10 cellular contexts compared by ENCODE assay signal in genomic region chr2:127389778-127390435, GRCh38. TPM values are rescaled to one million over a fixed set of nuclear protein-coding genes. Genes with fewer than 3 reads are reported as not detected.
A peak's percentile ranks its signal among the peaks of the same experiment; 100 is the strongest.
DNase-seq lines count a peak whose midpoint lies in the region; ATAC-seq and TF ChIP-seq lines count a peak whose summit lies in the region.
"Had no signal": no experiment of that assay in that cellular context is flagged by ENCODE, and none has a peak within 500 bp of the region (broad histone marks: within the 10 kb centered on the region; RNA-seq: fewer than 3 reads in every experiment).

No MANE protein-coding gene starts in this region.

- peaks cover 2% of the 10 kb centered on the region for H3K36me3 Mint-ChIP-seq in activated CD4-positive, alpha-beta memory T cell treated with anti-CD3 and anti-CD28 coated beads, Interleukin-2, amount 10 ng/mL, durations not matched to agents 7 days and 5 days (ENCODE audit: low read depth)
- peaks cover 2% of the 10 kb centered on the region for H3K36me3 Mint-ChIP-seq in neural progenitor cell

- peak; percentile 22 for ATAC-seq in GM21447 (IDR thresholded peaks at IDR 0.05; ENCODE audit: unreplicated experiment)
- no peak for ATAC-seq in HG03108 (IDR thresholded peaks at IDR 0.05; ENCODE audit: unreplicated experiment)
- no peak for ATAC-seq in HG03159 (IDR thresholded peaks at IDR 0.05; ENCODE audit: unreplicated experiment)

- CTCF ChIA-PET in activated CD4-positive, alpha-beta memory T cell treated with anti-CD3 and anti-CD28 coated beads, Interleukin-2, amount 10 ng/mL, durations not matched to agents 7 days and 5 days (lab: Charles Lee): interaction anchor here (1.5 kb wide), 1 partner anchor 137 kb away, joined by 5 read pairs; the partner anchor contains the start of gene IWS1

- H3K9me3 ChIP-seq in Loucy (ENCODE audit: insufficient read depth, low read depth, low read length) (no peaks in the 10 kb centered on the region), neural progenitor cell (ENCODE audit: low read depth) (no peaks in the 10 kb centered on the region)
- H3K9me3 ChIP-seq: SK-N-SH had no signal

- POLR2A ChIA-PET in activated CD4-positive, alpha-beta memory T cell treated with anti-CD3 and anti-CD28 coated beads, Interleukin-2, amount 10 ng/mL, durations not matched to agents 7 days and 5 days (lab: Charles Lee): interaction anchor here (2.1 to 3.9 kb wide), 4 partner anchors 13 to 137 kb away, joined by 7 to 27 read pairs (median 11); partner anchors contain the start of gene IWS1

- H3K4me1 ChIP-seq in Loucy (ENCODE audit: insufficient read depth, low read length, poor library complexity, severe bottlenecking) (peaks cover 43% of the 10 kb centered on the region), neural progenitor cell (peaks cover 12% of the 10 kb centered on the region)

- no peak overlapping the region for H3K4me3 Mint-ChIP-seq in activated CD4-positive, alpha-beta memory T cell treated with anti-CD3 and anti-CD28 coated beads, Interleukin-2, amount 10 ng/mL, durations not matched to agents 7 days and 5 days
- H3K4me3 Mint-ChIP-seq in neural progenitor cell: no peak overlapping the region

- no peak for DNase-seq in activated CD4-positive, alpha-beta memory T cell treated with anti-CD3 and anti-CD28 coated beads, Interleukin-2, amount 10 ng/mL, durations not matched to agents 7 days and 5 days
- DNase-seq in neural progenitor cell (ENCODE audit: low spot score): no peak
- no peak for DNase-seq in NCI-H748 (lab: John Stamatoyannopoulos, UW; ENCODE audit: unreplicated experiment)
- DNase-seq: NCI-H1694, SK-N-SH had no signal

- H2AFZ ChIP-seq in Loucy (ENCODE audit: low read length) (no peak overlapping the region), neural progenitor cell (replicated peaks) (no peak overlapping the region)

- H3K27me3 Mint-ChIP-seq in activated CD4-positive, alpha-beta memory T cell treated with anti-CD3 and anti-CD28 coated beads, Interleukin-2, amount 10 ng/mL, durations not matched to agents 7 days and 5 days: no peaks in the 10 kb centered on the region
- H3K27me3 Mint-ChIP-seq in neural progenitor cell (ENCODE audit: insufficient read depth, low read depth): no peaks in the 10 kb centered on the region

- H3F3A ChIP-seq in Loucy (ENCODE audit: low read depth) (peaks cover 3% of the 10 kb centered on the region; the same call in 1 of the 2 replicates), neural progenitor cell (ENCODE audit: low read depth) (peaks cover 19% of the 10 kb centered on the region)

- TF ChIP-seq CTCF in Loucy (conservative IDR thresholded peaks at IDR 0.05; ENCODE audit: low read length) (no peak), neural progenitor cell (IDR thresholded peaks at IDR 0.05) (no peak)

- H3K27me3 ChIP-seq in Loucy (ENCODE audit: insufficient read depth, low read length, poor library complexity, severe bottlenecking) (peaks cover 3% of the 10 kb centered on the region), neural progenitor cell (peaks cover 10% of the 10 kb centered on the region)

- H3K9me2 ChIP-seq in Loucy (replicated peaks; ENCODE audit: low read depth, low read length): no peaks in the 10 kb centered on the region
- H3K9me2 ChIP-seq: SK-N-SH had no signal

- H3K4me3 ChIP-seq in Loucy (ENCODE audit: low read length, poor library complexity, severe bottlenecking): no peak overlapping the region
- no peak overlapping the region for H3K4me3 ChIP-seq in neural progenitor cell

- H3K4me2 ChIP-seq in Loucy (ENCODE audit: low read depth, low read length, poor library complexity, severe bottlenecking) (peak overlapping the region; percentile 99), neural progenitor cell (no peak overlapping the region)

- no peak overlapping the region for H3K27ac ChIP-seq in neural progenitor cell
- H3K27ac ChIP-seq: parathyroid adenoma had no signal

- H3K9me3 Mint-ChIP-seq in activated CD4-positive, alpha-beta memory T cell treated with anti-CD3 and anti-CD28 coated beads, Interleukin-2, amount 10 ng/mL, durations not matched to agents 7 days and 5 days: no peaks in the 10 kb centered on the region
- H3K9me3 Mint-ChIP-seq in neural progenitor cell: peaks cover 6% of the 10 kb centered on the region

- H3K9ac ChIP-seq in Loucy (ENCODE audit: low read depth, low read length, poor library complexity, severe bottlenecking) (no peak overlapping the region), neural progenitor cell (no peak overlapping the region)
- H3K9ac ChIP-seq: parathyroid adenoma, SK-N-SH had no signal

- peaks cover 49% of the 10 kb centered on the region for H3K4me1 Mint-ChIP-seq in activated CD4-positive, alpha-beta memory T cell treated with anti-CD3 and anti-CD28 coated beads, Interleukin-2, amount 10 ng/mL, durations not matched to agents 7 days and 5 days
- H3K4me1 Mint-ChIP-seq in neural progenitor cell: peaks cover 24% of the 10 kb centered on the region

- H3K79me2 ChIP-seq in Loucy (ENCODE audit: insufficient read depth, low read length) (peaks cover 22% of the 10 kb centered on the region), neural progenitor cell (ENCODE audit: low read depth) (peaks cover 22% of the 10 kb centered on the region)

- peak overlapping the region; percentile 82 for H3K27ac Mint-ChIP-seq in activated CD4-positive, alpha-beta memory T cell treated with anti-CD3 and anti-CD28 coated beads, Interleukin-2, amount 10 ng/mL, durations not matched to agents 7 days and 5 days
- H3K27ac Mint-ChIP-seq in neural progenitor cell: peak overlapping the region; percentile 69

- H4K20me1 ChIP-seq in Loucy (ENCODE audit: insufficient read depth, low read length, poor library complexity, severe bottlenecking): peaks cover 22% of the 10 kb centered on the region
- peaks cover 22% of the 10 kb centered on the region for H4K20me1 ChIP-seq in neural progenitor cell (ENCODE audit: low read depth)

- no peaks in the 10 kb centered on the region for H3K36me3 ChIP-seq in Loucy (ENCODE audit: insufficient read depth, low read length)
- no peaks in the 10 kb centered on the region for H3K36me3 ChIP-seq in neural progenitor cell

RNA-seq across cellular contexts. Expression of gene MAP3K2, which starts 2.1 kb away (rescaled TPM):
- 10 to 100 TPM; 56.2 to 59.6 TPM for total RNA-seq in activated CD4-positive, alpha-beta memory T cell treated with anti-CD3 and anti-CD28 coated beads, Interleukin-2, amount 10 ng/mL, durations not matched to agents 7 days and 5 days
- total RNA-seq in neural progenitor cell (ENCODE audit: low replicate concordance): 24.5 and 27.7 TPM in 2 replicates

RNA-seq across cellular contexts. Expression of gene PROC, which starts 28.3 kb away (rescaled TPM):
- not detected for total RNA-seq in activated CD4-positive, alpha-beta memory T cell treated with anti-CD3 and anti-CD28 coated beads, Interleukin-2, amount 10 ng/mL, durations not matched to agents 7 days and 5 days
- 0.25 TPM in 1 of 2 replicates, not detected in the other for total RNA-seq in neural progenitor cell (ENCODE audit: low replicate concordance)
